Comparison of ENCODE assay signal across 1 cellular context in the genomic region with DNA sequence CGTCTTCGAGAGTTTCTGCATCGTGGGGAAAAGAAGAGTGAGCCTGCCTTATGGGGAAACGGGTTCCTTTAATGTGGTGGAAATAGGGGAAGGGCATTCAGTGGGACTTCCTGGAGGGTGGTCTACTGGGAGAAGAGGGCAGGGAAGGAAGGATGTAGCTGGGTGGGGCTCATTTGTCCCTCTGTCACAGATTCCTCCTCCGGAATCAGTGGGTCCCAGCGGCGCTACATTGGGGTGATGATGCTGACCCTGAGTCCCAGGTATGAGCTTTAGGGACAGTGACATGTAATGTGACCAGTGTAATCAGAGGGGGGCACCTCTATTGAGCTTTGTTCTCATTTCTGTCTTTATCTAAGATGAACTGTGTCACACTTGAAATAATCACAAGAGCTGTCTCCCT.
TF ChIP-seq lines count a peak whose summit lies in the region.

No MANE protein-coding gene starts in this region.

TF ChIP-seq in K562, 482 proteins besides CTCF, POLR2A, EP300 and RAD21:
- TF ChIP-seq RBM25 (IDR thresholded peaks at IDR 0.05; ENCODE audit: low read depth, low read length, severe bottlenecking): no peak
- no peak for TF ChIP-seq ZBTB8A (IDR thresholded peaks at IDR 0.05; ENCODE audit: partially characterized antibody)
- TF ChIP-seq CBX3 (IDR thresholded peaks at IDR 0.05; ENCODE audit: borderline replicate concordance in 1 of 2, low read length in 2 of 2): no peak
- TF ChIP-seq SP2 (IDR thresholded peaks at IDR 0.05; ENCODE audit: extremely low read depth, low read depth, low read length, poor library complexity, severe bottlenecking): no peak
- no peak for TF ChIP-seq FIP1L1 (IDR thresholded peaks at IDR 0.05; ENCODE audit: low read depth, low read length, poor library complexity, severe bottlenecking)
- TF ChIP-seq POLR3G (IDR thresholded peaks at IDR 0.05; ENCODE audit: extremely low read depth, insufficient read length, insufficient replicate concordance): no peak
- no peak for TF ChIP-seq HCFC1 (IDR thresholded peaks at IDR 0.05; ENCODE audit: low read depth, low read length)
- TF ChIP-seq, protein P1, sequence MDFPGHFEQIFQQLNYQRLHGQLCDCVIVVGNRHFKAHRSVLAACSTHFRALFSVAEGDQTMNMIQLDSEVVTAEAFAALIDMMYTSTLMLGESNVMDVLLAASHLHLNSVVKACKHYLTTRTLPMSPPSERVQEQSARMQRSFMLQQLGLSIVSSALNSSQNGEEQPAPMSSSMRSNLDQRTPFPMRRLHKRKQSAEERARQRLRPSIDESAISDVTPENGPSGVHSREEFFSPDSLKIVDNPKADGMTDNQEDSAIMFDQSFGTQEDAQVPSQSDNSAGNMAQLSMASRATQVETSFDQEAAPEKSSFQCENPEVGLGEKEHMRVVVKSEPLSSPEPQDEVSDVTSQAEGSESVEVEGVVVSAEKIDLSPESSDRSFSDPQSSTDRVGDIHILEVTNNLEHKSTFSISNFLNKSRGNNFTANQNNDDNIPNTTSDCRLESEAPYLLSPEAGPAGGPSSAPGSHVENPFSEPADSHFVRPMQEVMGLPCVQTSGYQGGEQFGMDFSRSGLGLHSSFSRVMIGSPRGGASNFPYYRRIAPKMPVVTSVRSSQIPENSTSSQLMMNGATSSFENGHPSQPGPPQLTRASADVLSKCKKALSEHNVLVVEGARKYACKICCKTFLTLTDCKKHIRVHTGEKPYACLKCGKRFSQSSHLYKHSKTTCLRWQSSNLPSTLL (IDR thresholded peaks at IDR 0.05): no peak
- TF ChIP-seq SRSF7 (optimal IDR thresholded peaks at IDR 0.05; ENCODE audit: low read depth, low read length): no peak
- TF ChIP-seq, protein P2, sequence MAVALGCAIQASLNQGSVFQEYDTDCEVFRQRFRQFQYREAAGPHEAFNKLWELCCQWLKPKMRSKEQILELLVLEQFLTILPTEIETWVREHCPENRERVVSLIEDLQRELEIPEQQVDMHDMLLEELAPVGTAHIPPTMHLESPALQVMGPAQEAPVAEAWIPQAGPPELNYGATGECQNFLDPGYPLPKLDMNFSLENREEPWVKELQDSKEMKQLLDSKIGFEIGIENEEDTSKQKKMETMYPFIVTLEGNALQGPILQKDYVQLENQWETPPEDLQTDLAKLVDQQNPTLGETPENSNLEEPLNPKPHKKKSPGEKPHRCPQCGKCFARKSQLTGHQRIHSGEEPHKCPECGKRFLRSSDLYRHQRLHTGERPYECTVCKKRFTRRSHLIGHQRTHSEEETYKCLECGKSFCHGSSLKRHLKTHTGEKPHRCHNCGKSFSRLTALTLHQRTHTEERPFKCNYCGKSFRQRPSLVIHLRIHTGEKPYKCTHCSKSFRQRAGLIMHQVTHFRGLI (CRISPR knock-in tag; IDR thresholded peaks at IDR 0.05): no peak
- TF ChIP-seq ZKSCAN3 (CRISPR knock-in tag; IDR thresholded peaks at IDR 0.05): no peak
- no peak for TF ChIP-seq LCOR (CRISPR knock-in tag; IDR thresholded peaks at IDR 0.05)
